8 cellular contexts compared by ENCODE assay signal in genomic region chr18:2846241-2846637, GRCh38. TPM values are rescaled to one million over a fixed set of nuclear protein-coding genes. Genes with fewer than 3 reads are reported as not detected.
A peak's percentile ranks its signal among the peaks of the same experiment; 100 is the strongest.
DNase-seq lines count a peak whose midpoint lies in the region; ATAC-seq, FAIRE-seq and TF ChIP-seq lines count a peak whose summit lies in the region.

No MANE protein-coding gene starts in this region.

- dilution Hi-C loops in endothelial cell of umbilical vein (cut with MboI; ENCODE audit: extremely low pct_ligation_motif_present, low sequenced_read_pairs): no loop called here

- peaks cover 19% of the 10 kb centered on the region for H3K4me1 ChIP-seq in endothelial cell of umbilical vein (ENCODE audit: control insufficient read depth, extremely low read depth, insufficient read depth, low read length)

- peaks cover 36 to 73% of the 10 kb centered on the region in 2 experiments for H3K27me3 ChIP-seq in endothelial cell of umbilical vein (ENCODE audit: control insufficient read depth in 2 of 2, insufficient read depth in 2 of 2, low read length in 2 of 2)

- H4K20me1 ChIP-seq in endothelial cell of umbilical vein (replicated peaks; ENCODE audit: control insufficient read depth, extremely low read depth, insufficient read depth, low read length): no peaks in the 10 kb centered on the region

- no peaks in the 10 kb centered on the region for H3K36me3 Mint-ChIP-seq in nephron progenitor cell (ENCODE audit: low read depth)

- H3K36me3 ChIP-seq in endothelial cell of umbilical vein (ENCODE audit: control insufficient read depth in 2 of 2, extremely low read depth in 1 of 2, insufficient read depth in 2 of 2, low read length in 2 of 2): no peaks in the 10 kb centered on the region

- TF ChIP-seq CTCF in endothelial cell of umbilical vein (IDR thresholded peaks at IDR 0.05; ENCODE audit: extremely low read depth in 1 of 2, insufficient read depth in 1 of 2, low read depth in 1 of 2, low read length in 2 of 2): no peak
- no peak for TF ChIP-seq CTCF in nephron progenitor cell (IDR thresholded peaks at IDR 0.05)

- no peaks in the 10 kb centered on the region for H3K9me3 ChIP-seq in endothelial cell of umbilical vein (replicated peaks; ENCODE audit: control insufficient read depth, insufficient read depth, low read length)

- FAIRE-seq in GM12891 (lab: Jason Lieb, UNC) (no peak), endothelial cell of umbilical vein (lab: Jason Lieb, UNC) (no peak)

- H3K4me3 Mint-ChIP-seq in nephron progenitor cell: peak overlapping the region; percentile 77

- H3K27ac Mint-ChIP-seq in nephron progenitor cell: no peak overlapping the region

- H2AFZ ChIP-seq in endothelial cell of umbilical vein (ENCODE audit: low read depth, low read length): peak overlapping the region; percentile 50

- TF ChIP-seq POLR2A in GM12891 (IDR thresholded peaks at IDR 0.05; ENCODE audit: low read depth, low read length): no peak
- TF ChIP-seq POLR2A in endothelial cell of umbilical vein (IDR thresholded peaks at IDR 0.05; ENCODE audit: low read depth, low read length): no peak

- DNase-seq in GM12891 (ENCODE audit: insufficient read length, low spot score) (peak; percentile 36), RPMI7951 (ENCODE audit: low read depth) (peak; percentile 8), endothelial cell of umbilical vein (ENCODE audit: low read depth, low spot score) (peak; percentile 16), nephron progenitor cell (no peak), nucleus accumbens (lab: John Stamatoyannopoulos, UW) (no peak), NOMO-1 treated with DMSO at 0.1 percent for 48 hours (lab: John Stamatoyannopoulos, UW; ENCODE audit: unreplicated experiment) (no peak), NCI-H1436 (lab: John Stamatoyannopoulos, UW) (no peak)

- ATAC-seq in HG03565 (IDR thresholded peaks at IDR 0.05; ENCODE audit: unreplicated experiment): no peak

- POLR2A ChIA-PET in endothelial cell of umbilical vein (lab: Charles Lee): no interaction called here

- H3K27ac ChIP-seq in endothelial cell of umbilical vein (ENCODE audit: insufficient read depth, low read depth, low read length): no peak overlapping the region

- peak overlapping the region; percentile 22 to 34 (median 30) for H3K4me3 ChIP-seq in endothelial cell of umbilical vein (replicated peaks in 1 of 3; ENCODE audit: insufficient read depth in 1 of 3, low read depth in 1 of 3, low read length in 3 of 3)

- H3K4me1 Mint-ChIP-seq in nephron progenitor cell: peaks cover 28% of the 10 kb centered on the region

- peaks cover 68% of the 10 kb centered on the region for H3K27me3 Mint-ChIP-seq in nephron progenitor cell (ENCODE audit: low read depth, poor library complexity)

- no TSS peak for BruUV-seq in endothelial cell of umbilical vein (replicated peaks; lab: Mats Ljungman, UMichigan)

- H3K79me2 ChIP-seq in endothelial cell of umbilical vein (ENCODE audit: control insufficient read depth, insufficient read depth, low read length): no peaks in the 10 kb centered on the region

- intact Hi-C loops in endothelial cell of umbilical vein (cut with micrococcal nuclease): loop anchor here (5.0 kb wide), 1 partner anchor 61 kb away; no protein-coding TSS in a partner anchor

- no peak overlapping the region for H3K9ac ChIP-seq in endothelial cell of umbilical vein (replicated peaks; ENCODE audit: extremely low read depth, insufficient read depth, low read length)

- CTCF ChIA-PET in endothelial cell of umbilical vein (lab: Charles Lee): no interaction called here

- no peaks in the 10 kb centered on the region for H3K9me3 Mint-ChIP-seq in nephron progenitor cell

- H3K4me2 ChIP-seq in endothelial cell of umbilical vein (ENCODE audit: insufficient read depth, low read length): peak overlapping the region; percentile 74

- no peaks in the 10 kb centered on the region for H3K9me1 ChIP-seq in endothelial cell of umbilical vein (replicated peaks; ENCODE audit: control insufficient read depth, extremely low read depth, insufficient read depth, low read length)

TF ChIP-seq in GM12891, 5 proteins besides CTCF, POLR2A, EP300 and RAD21:
- no peak for TF ChIP-seq POU2F2 (IDR thresholded peaks at IDR 0.05; ENCODE audit: low read depth, low read length)
- TF ChIP-seq PAX5 (IDR thresholded peaks at IDR 0.05; ENCODE audit: insufficient read depth, low read length, severe bottlenecking): no peak
- no peak for TF ChIP-seq SPI1 (IDR thresholded peaks at IDR 0.05; ENCODE audit: low read depth, low read length)
- TF ChIP-seq POLR2AphosphoS5 (IDR thresholded peaks at IDR 0.05; ENCODE audit: low read depth, low read length): no peak
- TF ChIP-seq TAF1 (IDR thresholded peaks at IDR 0.05; ENCODE audit: low read depth, low read length): no peak

TF ChIP-seq in endothelial cell of umbilical vein, 7 proteins besides CTCF, POLR2A, EP300 and RAD21:
- TF ChIP-seq EZH2 (IDR thresholded peaks at IDR 0.05; ENCODE audit: borderline replicate concordance, low read depth, low read length, severe bottlenecking): no peak
- TF ChIP-seq MAX (IDR thresholded peaks at IDR 0.05; ENCODE audit: insufficient read depth, insufficient read length): no peak
- TF ChIP-seq FOS (IDR thresholded peaks at IDR 0.05; ENCODE audit: borderline replicate concordance, insufficient read depth, low read length): no peak
- TF ChIP-seq JUN (IDR thresholded peaks at IDR 0.05; ENCODE audit: borderline replicate concordance, insufficient read depth, insufficient read length, low read depth): no peak
- TF ChIP-seq GATA2 (IDR thresholded peaks at IDR 0.05; ENCODE audit: insufficient read depth, insufficient read length, low read depth, low read length): no peak
- no peak for TF ChIP-seq MYC (IDR thresholded peaks at IDR 0.05; ENCODE audit: low read depth, low read length)
- no peak for TF ChIP-seq POLR2AphosphoS5 (IDR thresholded peaks at IDR 0.05; ENCODE audit: insufficient read depth, low read depth, low read length)
TF ChIP-seq in endothelial cell of umbilical vein: peak in this region for 0.

RNA-seq across cellular contexts. Expression of gene EMILIN2, which starts 0.6 kb away (rescaled TPM):
- 8.2 TPM for polyA plus RNA-seq in GM12891 (2012; ENCODE audit: low read depth, missing spikeins)
- 5.4 and 8.1 TPM in 2 replicates for total RNA-seq in RPMI7951 (2014; rRNA removed; shearing (Covaris generic))
- 11.3 and 13.4 TPM in 2 replicates for total RNA-seq in endothelial cell of umbilical vein
- polyA plus RNA-seq in endothelial cell of umbilical vein: 9.3 and 9.4 TPM in 2 replicates
- polyA plus RNA-seq in endothelial cell of umbilical vein (2011; cell fraction: cytosol; rRNA removed): 4.7 and 6.3 TPM in 2 replicates
- 8.5 and 9.5 TPM in 2 replicates for polyA plus RNA-seq in endothelial cell of umbilical vein (2011; cell fraction: nucleus; rRNA removed)
- 2.9 and 4.4 TPM in 2 replicates for polyA plus RNA-seq in endothelial cell of umbilical vein (2012)
- 2.5 and 3.4 TPM in 2 replicates for polyA minus RNA-seq in endothelial cell of umbilical vein
- polyA minus RNA-seq in endothelial cell of umbilical vein (2011; cell fraction: cytosol; rRNA and poly(A)+ RNA removed): not detected
- polyA minus RNA-seq in endothelial cell of umbilical vein (2011; cell fraction: nucleus; rRNA and poly(A)+ RNA removed): 2.4 and 4.4 TPM in 2 replicates

Comparison
In these comparisons a context has a peak if more than half of its experiments do, and no peak if none do; other contexts are left out.
1. DNase-seq: peak in GM12891 (single experiment), RPMI7951 (single experiment) and endothelial cell of umbilical vein (single experiment); none in nephron progenitor cell (single experiment), nucleus accumbens (0 of 56), NOMO-1 treated with DMSO at 0.1 percent for 48 hours (single experiment) and NCI-H1436 (single experiment).